ENCODE assay signal across 25 cellular contexts in genomic region chr6:18101271-18101670, GRCh38. TPM values are rescaled to one million over a fixed set of nuclear protein-coding genes. Genes with fewer than 3 reads are reported as not detected.
DNase-seq lines count a peak whose midpoint lies in the region; ATAC-seq and TF ChIP-seq lines count a peak whose summit lies in the region.
"Had no signal": no experiment of that assay in that cellular context is flagged by ENCODE, and none has a peak within 500 bp of the region (broad histone marks: within the 10 kb centered on the region; RNA-seq: fewer than 3 reads in every experiment).

No MANE protein-coding gene starts in this region.

- intact Hi-C loops in dorsolateral prefrontal cortex (cut with DNase I) (loop anchor here in 1 of 2 donors (5.0 kb wide), 1 partner anchor 109 kb away; no protein-coding TSS in a partner anchor), natural killer cell (cut with micrococcal nuclease) (no loop called here)

- no peak overlapping the region for H3K4me3 ChIP-seq in dorsolateral prefrontal cortex
- H3K4me3 ChIP-seq: gastrocnemius medialis, Peyer's patch, prostate gland, SK-N-MC, smooth muscle cell had no signal

- DNase-seq in AG20443 (ENCODE audit: low spot score) = peak; percentile 26
- DNase-seq in M059J (ENCODE audit: low read depth) = peak; percentile 71
- DNase-seq in dorsolateral prefrontal cortex = no peak
- DNase-seq in non-pigmented ciliary epithelial cell (ENCODE audit: low read depth) = peak; percentile 17
- DNase-seq in GOT3 (lab: John Stamatoyannopoulos, UW) = no peak
- DNase-seq in activated CD4-positive, alpha-beta T cell treated with anti-CD3 and anti-CD28 coated beads for 48 hours = no peak
- no peak for DNase-seq in natural killer cell
- DNase-seq: activated B cell treated with CpG ODN at 0.5 μM for 24 hours; activated CD4-positive, alpha-beta memory T cell treated with anti-CD3 and anti-CD28 coated beads, Interleukin-2, amount 10 ng/mL, durations not matched to agents 7 days and 5 days; activated naive CD4-positive, alpha-beta T cell treated with anti-CD3 and anti-CD28 coated beads, Interleukin-2, amount 50 U/mL, for 16 hours; activated T-cell treated with anti-CD3 and anti-CD28 coated beads, Interleukin-2, amount 50 U/mL, for 1 hour; cortex of kidney; DMS79 treated with DMSO at 0.1 percent for 48 hours; gastrocnemius medialis; mesendoderm; MM.1S; NCI-H1694 treated with DMSO at 0.1 percent for 48 hours; NCI-H2227 treated with DMSO at 0.1 percent for 48 hours; Peyer's patch; stimulated activated CD4-positive, alpha-beta T cell treated with anti-CD3 and anti-CD28 coated beads, Interleukin-4, amount 100 ng/mL, for 4 hours had no signal

- peaks cover 3 to 4% of the 10 kb centered on the region in 2 donors for H3K4me1 Mint-ChIP-seq in natural killer cell
- H3K4me1 Mint-ChIP-seq: activated B cell treated with CpG ODN at 0.5 μM for 24 hours; activated CD4-positive, alpha-beta memory T cell treated with anti-CD3 and anti-CD28 coated beads, Interleukin-2, amount 10 ng/mL, durations not matched to agents 7 days and 5 days; nephron had no signal

- no peak overlapping the region for H3K27ac Mint-ChIP-seq in natural killer cell
- H3K27ac Mint-ChIP-seq: activated B cell treated with CpG ODN at 0.5 μM for 24 hours; activated CD4-positive, alpha-beta memory T cell treated with anti-CD3 and anti-CD28 coated beads, Interleukin-2, amount 10 ng/mL, durations not matched to agents 7 days and 5 days; nephron had no signal

- ATAC-seq in GM21529 (IDR thresholded peaks at IDR 0.05; ENCODE audit: unreplicated experiment) = no peak
- no peak for ATAC-seq in natural killer cell
- ATAC-seq: gastrocnemius medialis had no signal

- peaks cover 0 to 2% of the 10 kb centered on the region in 2 donors for H3K9me3 Mint-ChIP-seq in natural killer cell

- peaks cover 16 to 29% of the 10 kb centered on the region in 2 donors for H3K27me3 Mint-ChIP-seq in natural killer cell (ENCODE audit: low read depth in 2 of 2)

- H3K36me3 Mint-ChIP-seq in natural killer cell = peaks cover 7% of the 10 kb centered on the region

- H3K27ac ChIP-seq in dorsolateral prefrontal cortex = peak overlapping the region in 41 of 59 donors; percentile 77 to 99 (median 94)
- H3K27ac ChIP-seq: Peyer's patch, prostate gland, SK-N-MC had no signal

- no peaks in the 10 kb centered on the region for H3K27me3 ChIP-seq in dorsolateral prefrontal cortex
- H3K27me3 ChIP-seq: gastrocnemius medialis, Peyer's patch had no signal

- no peak overlapping the region for H3K4me3 Mint-ChIP-seq in natural killer cell
- H3K4me3 Mint-ChIP-seq: activated B cell treated with CpG ODN at 0.5 μM for 24 hours; activated CD4-positive, alpha-beta memory T cell treated with anti-CD3 and anti-CD28 coated beads, Interleukin-2, amount 10 ng/mL, durations not matched to agents 7 days and 5 days; nephron had no signal

- TF ChIP-seq CTCF in dorsolateral prefrontal cortex (IDR thresholded peaks at IDR 0.05 in 54 of 56, conservative IDR thresholded peaks at IDR 0.05 in 2 of 56; ENCODE audit: low read depth in 1 of 56, partially characterized antibody in 56 of 56) = no peak
- TF ChIP-seq CTCF in natural killer cell (IDR thresholded peaks at IDR 0.05) = no peak

RNA-seq across cellular contexts. Expression of gene NHLRC1, which starts 21.2 kb away (rescaled TPM):
- 1.9 and 3.4 TPM in 2 replicates for total RNA-seq in M059J (2014; rRNA removed; shearing (Covaris generic))
- total RNA-seq in dorsolateral prefrontal cortex = 1 to 10 TPM; 2.5 to 7.7 (median 4.4) TPM
- under 1 TPM; 0.58 to 0.89 (median 0.68) TPM for total RNA-seq in natural killer cell

RNA-seq across cellular contexts. Expression of gene TPMT, which starts 53.6 kb away (rescaled TPM):
- 44.9 and 58.4 TPM in 2 replicates for total RNA-seq in M059J (2014; rRNA removed; shearing (Covaris generic))
- total RNA-seq in dorsolateral prefrontal cortex = 10 to 100 TPM in 118 of 120 experiments, 1 to 10 TPM in 2; 8.8 to 28.6 (median 17.3) TPM
- 10 to 100 TPM in 1 of 3 donors, 1 to 10 TPM in 2; 8.9 to 11.4 (median 9.6) TPM for total RNA-seq in natural killer cell

RNA-seq across cellular contexts. Expression of gene KDM1B, which starts 54.0 kb away (rescaled TPM):
- total RNA-seq in M059J (2014; rRNA removed; shearing (Covaris generic)) = 11.1 and 20.5 TPM in 2 replicates
- total RNA-seq in dorsolateral prefrontal cortex = 10 to 100 TPM; 13.3 to 38.5 (median 24.4) TPM
- 10 to 100 TPM; 12.7 to 13.3 (median 13.0) TPM for total RNA-seq in natural killer cell

Comparison
In these comparisons a context has a peak if more than half of its experiments do, and no peak if none do; other contexts are left out.
1. DNase-seq: peak in AG20443 (single experiment), M059J (single experiment) and non-pigmented ciliary epithelial cell (single experiment); none in dorsolateral prefrontal cortex (0 of 10), GOT3 (single experiment), activated CD4-positive, alpha-beta T cell treated with anti-CD3 and anti-CD28 coated beads for 48 hours (single experiment) and natural killer cell (single experiment).